Comparison of ENCODE assay signal across 8 cellular contexts in genomic region chr18:30533716-30534115, GRCh38.
"Had no signal": no experiment of that assay in that cellular context is flagged by ENCODE, and none has a peak within 500 bp of the region (broad histone marks: within the 10 kb centered on the region; RNA-seq: fewer than 3 reads in every experiment).

No MANE protein-coding gene starts in this region.

- FAIRE-seq: G401.6, GM12878, GM12891, GM12892, GM18507, GM19239 had no signal

- DNase-seq: GDM1, GF-D8 had no signal

- ATAC-seq: GM12878 had no signal

- H3K4me3 ChIP-seq: GM12878 had no signal
